Comparison of ENCODE assay signal across 9 cellular contexts in the genomic region with DNA sequence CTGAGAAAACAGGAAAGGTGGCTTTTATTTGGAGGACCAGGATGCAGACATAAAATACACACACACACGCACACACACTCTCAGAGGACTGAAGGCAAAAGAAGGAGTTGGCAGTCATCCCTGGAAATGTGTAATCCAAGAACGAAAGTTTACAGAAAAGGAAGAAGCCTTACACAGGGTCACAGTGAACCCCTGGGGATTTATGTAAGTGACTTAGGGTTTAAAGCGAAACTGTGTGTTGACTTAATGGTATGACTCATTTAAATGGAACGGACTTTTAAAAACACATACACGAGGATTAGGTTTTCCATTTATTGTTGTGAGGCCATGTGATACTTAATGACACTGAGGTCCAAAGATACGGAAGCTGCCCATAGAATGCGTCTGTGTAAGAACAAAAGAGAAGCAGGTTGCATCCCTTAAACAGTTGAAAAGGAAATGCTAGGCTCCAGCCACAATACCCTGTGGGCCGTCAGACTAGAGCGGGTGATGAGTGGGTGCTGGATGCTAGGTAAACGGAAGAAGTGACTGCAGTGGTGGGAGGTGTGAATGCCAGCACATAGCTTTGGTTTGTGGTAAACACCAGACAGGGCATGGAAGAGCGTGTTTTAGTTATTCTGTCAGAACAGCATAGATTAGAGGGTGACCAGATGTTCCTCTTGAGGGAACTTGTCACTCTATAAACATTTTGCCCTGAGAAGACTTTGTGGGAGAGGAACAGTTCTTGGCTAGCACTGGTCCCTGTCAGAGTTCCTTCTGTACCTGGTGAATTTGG.
DNase-seq lines count a peak whose midpoint lies in the region; FAIRE-seq and TF ChIP-seq lines count a peak whose summit lies in the region.
"Had no signal": no experiment of that assay in that cellular context is flagged by ENCODE, and none has a peak within 500 bp of the region (broad histone marks: within the 10 kb centered on the region; RNA-seq: fewer than 3 reads in every experiment).

No MANE protein-coding gene starts in this region.

- H3K27ac Mint-ChIP-seq in nephron, result peak overlapping the region; percentile 19 to 64 (median 52)

- H3K9ac ChIP-seq in subcutaneous abdominal adipose tissue (ENCODE audit: low read length in 5 of 5), result no peak overlapping the region

- H3K4me1 ChIP-seq in subcutaneous abdominal adipose tissue (ENCODE audit: control insufficient read depth in 5 of 5, insufficient read depth in 5 of 5, low read length in 5 of 5), result peaks cover 11 to 28% (median 14%) of the 10 kb centered on the region in 5 donors

- peak overlapping the region; percentile 68 for H3K27ac ChIP-seq in subcutaneous abdominal adipose tissue (ENCODE audit: low read depth, low read length)
- H3K27ac ChIP-seq: cardiac muscle cell had no signal

- DNase-seq in HCEC 1CT, result peak; percentile 99
- peak; percentile 42 for DNase-seq in NAMALWA (ENCODE audit: low spot score)
- DNase-seq in activated CD4-positive, alpha-beta T cell treated with anti-CD3 and anti-CD28 coated beads, Interleukin-2, amount 50 U/mL, for 1 hour, result peak; percentile 31
- DNase-seq in effector CD4-positive, alpha-beta T cell, result peak; percentile 35
- DNase-seq in NCI-H526 (lab: John Stamatoyannopoulos, UW), result no peak

- no peaks in the 10 kb centered on the region for H3K9me3 Mint-ChIP-seq in nephron

- peaks cover 24% of the 10 kb centered on the region for H3K4me1 Mint-ChIP-seq in nephron

- peak overlapping the region in 1 of 3 experiments; percentile 1 for H3K4me3 Mint-ChIP-seq in nephron

- no peak for TF ChIP-seq CTCF in nephron (IDR thresholded peaks at IDR 0.05; ENCODE audit: unreplicated experiment in 3 of 3)

- peak; percentile 83 for FAIRE-seq in G401.6 (lab: Jason Lieb, UNC)

- H3K9me3 ChIP-seq in subcutaneous abdominal adipose tissue (ENCODE audit: control insufficient read depth in 5 of 5, low read length in 5 of 5), result no peaks in the 10 kb centered on the region

- H3K4me3 ChIP-seq in subcutaneous abdominal adipose tissue (ENCODE audit: low read depth in 1 of 5, low read length in 5 of 5), result peak overlapping the region in 4 of 5 donors; percentile 8 to 40 (median 26)
- H3K4me3 ChIP-seq: cardiac muscle cell had no signal

- H3K36me3 Mint-ChIP-seq in nephron (ENCODE audit: low read depth), result no peaks in the 10 kb centered on the region

- no peaks in the 10 kb centered on the region for H3K36me3 ChIP-seq in subcutaneous abdominal adipose tissue (ENCODE audit: control insufficient read depth in 5 of 5, insufficient read depth in 5 of 5, low read length in 5 of 5)
- H3K36me3 ChIP-seq: cardiac muscle cell had no signal

- peaks cover 0 to under 1% (median 0%) of the 10 kb centered on the region in 5 donors for H3K27me3 ChIP-seq in subcutaneous abdominal adipose tissue (ENCODE audit: control insufficient read depth in 5 of 5, insufficient read depth in 4 of 5, low read length in 5 of 5)
- H3K27me3 ChIP-seq: cardiac muscle cell had no signal

- no peaks in the 10 kb centered on the region for H3K27me3 Mint-ChIP-seq in nephron (ENCODE audit: low read depth)

Comparison
In these comparisons a context has a peak if more than half of its experiments do, and no peak if none do; other contexts are left out.
1. DNase-seq: peak in HCEC 1CT (single experiment), NAMALWA (single experiment), activated CD4-positive, alpha-beta T cell treated with anti-CD3 and anti-CD28 coated beads, Interleukin-2, amount 50 U/mL, for 1 hour (single experiment) and effector CD4-positive, alpha-beta T cell (single experiment); none in NCI-H526 (0 of 2).